In the genomic region with DNA sequence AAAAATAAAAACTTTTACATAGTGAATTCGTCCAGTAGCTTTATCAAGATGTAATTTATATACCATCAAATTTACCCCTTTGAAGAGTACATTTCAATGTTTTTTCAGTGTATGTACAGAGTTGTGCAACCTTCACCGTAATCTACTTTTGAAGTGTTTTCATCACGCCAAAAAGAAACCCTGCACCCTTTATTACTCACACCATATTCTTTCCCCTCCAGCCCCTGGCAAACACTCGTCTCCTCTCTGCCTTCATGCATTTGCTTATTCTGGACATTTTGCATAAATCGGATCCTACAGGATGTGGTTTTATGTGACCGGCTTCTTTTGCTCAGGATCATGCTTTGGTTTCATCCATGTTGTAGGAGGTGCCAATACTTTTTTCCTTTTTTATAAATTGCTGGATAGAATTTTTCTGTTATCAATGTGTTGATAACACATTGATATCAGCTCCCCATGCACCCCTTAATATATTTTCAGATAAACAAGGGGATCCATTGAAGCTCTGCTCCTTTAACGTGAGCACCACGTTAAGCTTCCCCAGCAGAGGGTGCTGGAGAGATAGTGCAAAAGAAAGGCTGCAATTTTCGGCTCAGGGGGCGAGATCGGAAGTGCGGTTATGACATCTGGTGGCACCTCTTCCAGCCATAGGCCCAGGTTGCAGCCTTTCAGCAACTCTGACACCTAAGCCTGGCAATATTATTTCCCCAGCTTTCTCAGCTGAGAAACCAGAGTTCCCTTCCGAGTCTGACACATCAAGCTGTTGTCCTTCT, we compare ENCODE assay signal across 8 cellular contexts.
DNase-seq lines count a peak whose midpoint lies in the region; ATAC-seq and TF ChIP-seq lines count a peak whose summit lies in the region.

No MANE protein-coding gene starts in this region.

- no peaks in the 10 kb centered on the region for H3K9me3 ChIP-seq in gastrocnemius medialis

- DNase-seq in SIG-M5 treated with dmso at 0.1 percent for 504 hours (lab: John Stamatoyannopoulos, UW; ENCODE audit: unreplicated experiment) = peak; percentile 6
- DNase-seq in SIG-M5 (lab: John Stamatoyannopoulos, UW) = no peak
- peak; percentile 76 for DNase-seq in NCI-H69 (lab: John Stamatoyannopoulos, UW)
- no peak for DNase-seq in choroid plexus epithelial cell (ENCODE audit: low read depth)
- DNase-seq in gastrocnemius medialis = peak; percentile 2 to 41

- ATAC-seq in gastrocnemius medialis (peak; percentile 58 to 76), GM21381 (IDR thresholded peaks at IDR 0.05; ENCODE audit: unreplicated experiment) (no peak), HG03097 (IDR thresholded peaks at IDR 0.05; ENCODE audit: low FRiP score, unreplicated experiment) (no peak), GM18517 (IDR thresholded peaks at IDR 0.05; ENCODE audit: unreplicated experiment) (no peak)

- intact Hi-C loops in gastrocnemius medialis (cut with DNase I; ENCODE audit: low total_unique reads) = loop anchor here (1.0 to 10.0 kb wide), 3 partner anchors 44 to 373 kb away; no protein-coding TSS in a partner anchor

- TF ChIP-seq POLR2A in gastrocnemius medialis (IDR thresholded peaks at IDR 0.05) = no peak

- no peak overlapping the region for H3K27ac ChIP-seq in gastrocnemius medialis

- no peak overlapping the region for H3K4me3 ChIP-seq in choroid plexus epithelial cell (ENCODE audit: low read depth, low read length)
- H3K4me3 ChIP-seq in gastrocnemius medialis = no peak overlapping the region

- H3K27me3 ChIP-seq in gastrocnemius medialis = no peaks in the 10 kb centered on the region

- no peaks in the 10 kb centered on the region for H3K4me1 ChIP-seq in gastrocnemius medialis

- H3K36me3 ChIP-seq in gastrocnemius medialis = no peaks in the 10 kb centered on the region

- peak; percentile 25 for TF ChIP-seq CTCF in choroid plexus epithelial cell (conservative IDR thresholded peaks at IDR 0.05; ENCODE audit: low read depth, low read length)
- TF ChIP-seq CTCF in gastrocnemius medialis (IDR thresholded peaks at IDR 0.05 in 4 of 5, conservative IDR thresholded peaks at IDR 0.05 in 1 of 5) = peak; percentile 35 to 62 (median 47)

- in situ Hi-C loops in gastrocnemius medialis (cut with MboI; ENCODE audit: low sequenced_read_pairs in 4 of 4) = no loop called here

Comparison
In these comparisons a context has a peak if more than half of its experiments do, and no peak if none do; other contexts are left out.
1. DNase-seq: peak in SIG-M5 treated with dmso at 0.1 percent for 504 hours (single experiment), NCI-H69 (single experiment) and gastrocnemius medialis (2 of 2); none in SIG-M5 (single experiment) and choroid plexus epithelial cell (single experiment).
2. ATAC-seq: peak in gastrocnemius medialis (2 of 2); none in GM21381 (single experiment), HG03097 (single experiment) and GM18517 (single experiment).